ENCODE assay signal across 12 cellular contexts in the genomic region with DNA sequence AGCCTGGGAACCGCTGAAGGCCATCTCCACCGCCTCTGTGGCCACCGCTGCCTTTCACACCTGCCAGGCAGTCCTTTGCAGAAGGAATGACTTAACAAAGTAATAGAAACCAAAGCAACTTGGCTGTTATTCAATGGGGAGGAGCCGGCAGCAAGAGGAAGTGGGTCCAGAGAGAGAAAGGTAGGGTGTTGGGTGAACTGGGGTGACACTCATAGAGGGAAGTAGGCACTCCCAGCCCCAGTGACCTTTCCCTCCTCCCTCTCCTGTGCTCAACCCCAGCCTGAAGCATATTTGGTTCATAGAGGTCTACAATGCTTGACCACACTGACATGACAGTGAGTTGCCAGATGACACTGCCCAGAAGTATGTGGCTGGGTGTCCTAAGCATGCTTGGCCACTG. TPM values are rescaled to one million over a fixed set of nuclear protein-coding genes. Genes with fewer than 3 reads are reported as not detected.
DNase-seq lines count a peak whose midpoint lies in the region; ATAC-seq, FAIRE-seq and TF ChIP-seq lines count a peak whose summit lies in the region.
"Not testable (repeated sequence)": the region's sequence is repeated elsewhere in the genome, so short reads cannot be mapped to it uniquely, and the experiment has no call there.
"Had no signal": no experiment of that assay in that cellular context is flagged by ENCODE, and none has a peak within 500 bp of the region (broad histone marks: within the 10 kb centered on the region; RNA-seq: fewer than 3 reads in every experiment).

A gene (minus strand): TSS at position 93 of the 400 bp plus-strand sequence. CDS start 69 bp downstream, at position 24.

- not testable (repeated sequence) for H4K20me1 ChIP-seq in HCT116 (ENCODE audit: insufficient read depth)

- CTCF ChIA-PET in HCT116 (lab: Charles Lee); activated CD8-positive, alpha-beta T cell treated with anti-CD3 and anti-CD28 coated beads for 36 hours (lab: Charles Lee): not testable (repeated sequence)

- not testable (repeated sequence) for H3K4me1 Mint-ChIP-seq in activated CD8-positive, alpha-beta T cell treated with anti-CD3 and anti-CD28 coated beads for 36 hours (ENCODE audit: low read depth)

- not testable (repeated sequence) for H2AFZ ChIP-seq in HCT116 (ENCODE audit: low read depth, low read length, poor library complexity, severe bottlenecking)

- not testable (repeated sequence) for H3K4me3 ChIP-seq in HCT116 (replicated peaks in 1 of 2; ENCODE audit: low read depth in 1 of 2, low read length in 2 of 2)

- H3K79me2 ChIP-seq in HCT116 (ENCODE audit: insufficient read depth, low read length) = not testable (repeated sequence)

- H3K36me3 ChIP-seq in HCT116 (ENCODE audit: control insufficient read depth in 1 of 2, insufficient read depth in 2 of 2, low read length in 2 of 2) = not testable (repeated sequence)

- not testable (repeated sequence) for TF ChIP-seq CTCF in HCT116 (IDR thresholded peaks at IDR 0.05 in 2 of 3, conservative IDR thresholded peaks at IDR 0.05 in 1 of 3; ENCODE audit: borderline replicate concordance in 1 of 3, insufficient read depth in 1 of 3, low read depth in 2 of 3, low read length in 2 of 3); activated CD8-positive, alpha-beta T cell treated with anti-CD3 and anti-CD28 coated beads for 36 hours (IDR thresholded peaks at IDR 0.05)

- not testable (repeated sequence) for H3K27me3 ChIP-seq in HCT116 (ENCODE audit: insufficient read depth, low read length)

- not testable (repeated sequence) for DNase-seq in GM18507 (ENCODE audit: extremely low spot score, insufficient read length, low read depth); HCT116 (ENCODE audit: low read depth, low spot score); activated CD8-positive, alpha-beta T cell treated with anti-CD3 and anti-CD28 coated beads for 36 hours; left colon; stimulated activated naive CD8-positive, alpha-beta T cell treated with anti-CD3 and anti-CD28 coated beads, Interleukin-15, Interleukin-2, amounts not matched to agents 100 U/mL and 50 U/mL, for 24 hours

- peak; percentile 80 for FAIRE-seq in GM18507 (lab: Jason Lieb, UNC)

- RAD21 ChIA-PET in HCT116 (lab: Charles Lee; ENCODE audit: low non-redundant PET in 1 of 2, low total read pairs in 2 of 2, uncharacterized antibody in 2 of 2, unreplicated experiment in 2 of 2) = not testable (repeated sequence)

- not testable (repeated sequence) for H3K9ac ChIP-seq in HCT116 (ENCODE audit: low read length)

- not testable (repeated sequence) for H3K4me1 ChIP-seq in HCT116 (ENCODE audit: control insufficient read depth in 1 of 2, insufficient read depth in 2 of 2, low read length in 2 of 2)

- not testable (repeated sequence) for H3K9me3 ChIP-seq in HCT116 (ENCODE audit: control insufficient read depth in 1 of 2, insufficient read depth in 1 of 2, low read depth in 1 of 2, low read length in 2 of 2)

- TF ChIP-seq RAD21 in HCT116 (IDR thresholded peaks at IDR 0.05; ENCODE audit: low read depth) = not testable (repeated sequence)

- H3K27ac ChIP-seq in HCT116 (ENCODE audit: low read depth, low read length) = not testable (repeated sequence)

- not testable (repeated sequence) for H3K4me2 ChIP-seq in HCT116 (ENCODE audit: low read length)

- not testable (repeated sequence) for H3K9me3 Mint-ChIP-seq in activated CD8-positive, alpha-beta T cell treated with anti-CD3 and anti-CD28 coated beads for 36 hours

- intact Hi-C loops in HCT116 (cut with micrococcal nuclease); activated CD8-positive, alpha-beta T cell treated with anti-CD3 and anti-CD28 coated beads for 36 hours (cut with micrococcal nuclease); left colon (cut with DNase I, micrococcal nuclease): not testable (repeated sequence)

- H3K4me3 Mint-ChIP-seq in activated CD8-positive, alpha-beta T cell treated with anti-CD3 and anti-CD28 coated beads for 36 hours = not testable (repeated sequence)

- POLR2A ChIA-PET in HCT116 (lab: Charles Lee); activated CD8-positive, alpha-beta T cell treated with anti-CD3 and anti-CD28 coated beads for 36 hours (lab: Charles Lee): not testable (repeated sequence)

- not testable (repeated sequence) for BruUV-seq in HCT116 (replicated peaks; lab: Mats Ljungman, UMichigan)

- TF ChIP-seq POLR2A in HCT116 (IDR thresholded peaks at IDR 0.05; ENCODE audit: borderline replicate concordance, extremely low read depth, insufficient read depth, insufficient read length) = not testable (repeated sequence)

- not testable (repeated sequence) for H3K9me2 ChIP-seq in HCT116 (ENCODE audit: insufficient read depth)

- H3K36me3 Mint-ChIP-seq in activated CD8-positive, alpha-beta T cell treated with anti-CD3 and anti-CD28 coated beads for 36 hours (ENCODE audit: low read depth) = not testable (repeated sequence)

- not testable (repeated sequence) for H3K27me3 Mint-ChIP-seq in activated CD8-positive, alpha-beta T cell treated with anti-CD3 and anti-CD28 coated beads for 36 hours

- not testable (repeated sequence) for H3K27ac Mint-ChIP-seq in activated CD8-positive, alpha-beta T cell treated with anti-CD3 and anti-CD28 coated beads for 36 hours

- ATAC-seq in GM19395 (IDR thresholded peaks at IDR 0.05; ENCODE audit: unreplicated experiment) = peak; percentile 72
- ATAC-seq in HCT116 = peak; percentile 35
- ATAC-seq in HG03045 (IDR thresholded peaks at IDR 0.05; ENCODE audit: unreplicated experiment) = peak; percentile 54
- ATAC-seq in HG03520 (IDR thresholded peaks at IDR 0.05; ENCODE audit: unreplicated experiment) = peak; percentile 56
- peak; percentile 91 for ATAC-seq in activated CD8-positive, alpha-beta T cell treated with anti-CD3 and anti-CD28 coated beads for 36 hours
- ATAC-seq in left colon = peak; percentile 82
- peak; percentile 28 for ATAC-seq in stimulated activated naive CD8-positive, alpha-beta T cell treated with anti-CD3 and anti-CD28 coated beads, Interleukin-15, Interleukin-2, amounts not matched to agents 100 U/mL and 50 U/mL, for 24 hours

RNA-seq across cellular contexts. Expression of the gene that starts here (rescaled TPM):
- total RNA-seq in HCT116 (2021; ENCODE audit: unreplicated experiment) = 0.20 TPM
- 0.04 TPM in 1 of 2 replicates, not detected in the other for polyA plus RNA-seq in HCT116 (2012)
- total RNA-seq in activated CD8-positive, alpha-beta T cell treated with anti-CD3 and anti-CD28 coated beads for 36 hours = not detected
- 10 to 100 TPM; 35.5 to 46.2 TPM for total RNA-seq in left colon
- total RNA-seq: endodermal cell, kidney epithelial cell, omental fat pad, sciatic nerve had no signal

Comparison
In these comparisons a context has a peak if more than half of its experiments do, and no peak if none do; other contexts are left out.
1. RNA of the gene that starts here (total RNA-seq): 35.5 to 46.2 TPM in left colon; 0.20 TPM in HCT116 (single experiment) and not detected in activated CD8-positive, alpha-beta T cell treated with anti-CD3 and anti-CD28 coated beads for 36 hours; every median in the first group is over 10 times any median in the second.
2. Peak in ATAC-seq in HCT116; RNA of the gene not detected or under 1 TPM.
3. Peak in ATAC-seq in activated CD8-positive, alpha-beta T cell treated with anti-CD3 and anti-CD28 coated beads for 36 hours; RNA of the gene not detected or under 1 TPM.
4. ATAC-seq: peak in every context shown above with its lines; median percentile 91 in activated CD8-positive, alpha-beta T cell treated with anti-CD3 and anti-CD28 coated beads for 36 hours; 82 in left colon; 72 in GM19395; 56 in HG03520; 54 in HG03045; 35 in HCT116; 28 in stimulated activated naive CD8-positive, alpha-beta T cell treated with anti-CD3 and anti-CD28 coated beads, Interleukin-15, Interleukin-2, amounts not matched to agents 100 U/mL and 50 U/mL, for 24 hours.